8 cellular contexts compared by ENCODE assay signal in genomic region chr4:6199344-6199921, GRCh38. TPM values are rescaled to one million over a fixed set of nuclear protein-coding genes. Genes with fewer than 3 reads are reported as not detected.
DNase-seq lines count a peak whose midpoint lies in the region; TF ChIP-seq lines count a peak whose summit lies in the region.

No MANE protein-coding gene starts in this region.

- peak overlapping the region; percentile 53 for H3K4me3 Mint-ChIP-seq in chondrocyte (ENCODE audit: unreplicated experiment)

- peaks cover 13% of the 10 kb centered on the region for H3K4me1 ChIP-seq in OCI-LY7 (ENCODE audit: insufficient read depth, low read length, poor library complexity, severe bottlenecking)
- peaks cover 3% of the 10 kb centered on the region for H3K4me1 ChIP-seq in rectal smooth muscle tissue (ENCODE audit: control insufficient read depth, insufficient read depth, low read length)

- no peak overlapping the region for H2AFZ ChIP-seq in OCI-LY7 (ENCODE audit: low read length)

- H3K27ac Mint-ChIP-seq in chondrocyte (ENCODE audit: unreplicated experiment) = no peak overlapping the region

- peaks cover 4% of the 10 kb centered on the region for H3K4me1 Mint-ChIP-seq in chondrocyte (ENCODE audit: low read depth)

- no peaks in the 10 kb centered on the region for H3K79me2 ChIP-seq in OCI-LY7 (ENCODE audit: insufficient read depth, low read depth, low read length)

- DNase-seq in GM06990 (ENCODE audit: extremely low read depth, insufficient read length) (peak; percentile 50), OCI-LY7 (ENCODE audit: low spot score) (no peak), chondrocyte (ENCODE audit: low spot score) (no peak), islet precursor cell (no peak), HT-29 (ENCODE audit: low spot score) (no peak), NCI-H2171 (lab: John Stamatoyannopoulos, UW) (no peak), erythroblast (lab: John Stamatoyannopoulos, UW) (no peak)

- H3K9ac ChIP-seq in rectal smooth muscle tissue (ENCODE audit: low read length) = no peak overlapping the region

- no peaks in the 10 kb centered on the region for H3K9me3 ChIP-seq in OCI-LY7 (ENCODE audit: low read length)

- H3K27me3 Mint-ChIP-seq in chondrocyte (ENCODE audit: low read depth) = peaks cover 60% of the 10 kb centered on the region

- BruUV-seq in OCI-LY7 (replicated peaks; lab: Mats Ljungman, UMichigan) = no TSS peak

- TF ChIP-seq CTCF in GM06990 (IDR thresholded peaks at IDR 0.05; ENCODE audit: insufficient read depth, low read length, poor library complexity, severe bottlenecking) (no peak), OCI-LY7 (conservative IDR thresholded peaks at IDR 0.05; ENCODE audit: low read length) (no peak), chondrocyte (IDR thresholded peaks at IDR 0.05) (no peak)

- H3K4me2 ChIP-seq in OCI-LY7 (ENCODE audit: low read length) = peak overlapping the region; percentile 88

- H3K27me3 ChIP-seq in GM06990 (replicated peaks; ENCODE audit: control insufficient read depth, insufficient read depth, low read length) = no peaks in the 10 kb centered on the region; the same call in 1 of the 2 replicates
- H3K27me3 ChIP-seq in rectal smooth muscle tissue (ENCODE audit: control insufficient read depth, insufficient read depth, low read length) = peaks cover 12% of the 10 kb centered on the region

- H3K27ac ChIP-seq in OCI-LY7 (ENCODE audit: low read depth, low read length, poor library complexity, severe bottlenecking) (no peak overlapping the region), rectal smooth muscle tissue (ENCODE audit: low read depth, low read length) (no peak overlapping the region)

- H3K4me3 ChIP-seq in GM06990 (replicated peaks; ENCODE audit: low read depth, low read length) (peak overlapping the region; percentile 57), OCI-LY7 (ENCODE audit: low read depth, low read length, poor library complexity, severe bottlenecking) (peak overlapping the region; percentile 83), rectal smooth muscle tissue (ENCODE audit: low read length) (peak overlapping the region; percentile 43)

- CTCF ChIA-PET in OCI-LY7 (lab: Charles Lee; ENCODE audit: unreplicated experiment) = no interaction called here

- H3K36me3 ChIP-seq in GM06990 (ENCODE audit: control insufficient read depth, insufficient read depth, low read length) (no peaks in the 10 kb centered on the region), OCI-LY7 (ENCODE audit: insufficient read depth, low read length) (no peaks in the 10 kb centered on the region), rectal smooth muscle tissue (ENCODE audit: control insufficient read depth, insufficient read depth, low read length) (no peaks in the 10 kb centered on the region)

- peaks cover 7% of the 10 kb centered on the region for H3K9me3 Mint-ChIP-seq in chondrocyte (ENCODE audit: low read depth)

- H3K36me3 Mint-ChIP-seq in chondrocyte (ENCODE audit: low read depth) = peaks cover 2% of the 10 kb centered on the region

- intact Hi-C loops in OCI-LY7 (cut with micrococcal nuclease; ENCODE audit: unreplicated experiment) = no loop called here

- no peak for TF ChIP-seq POLR2A in erythroblast (IDR thresholded peaks at IDR 0.05; ENCODE audit: low read length)

- H3K9me2 ChIP-seq in OCI-LY7 (ENCODE audit: insufficient read depth, low read length) = no peaks in the 10 kb centered on the region

- POLR2A ChIA-PET in OCI-LY7 (lab: Charles Lee) = no interaction called here

- no peaks in the 10 kb centered on the region for H4K20me1 ChIP-seq in OCI-LY7 (ENCODE audit: insufficient read depth, low read length)

RNA-seq across cellular contexts. Expression of gene JAKMIP1, which starts 0.9 kb away (rescaled TPM):
- 5.1 and 6.0 TPM in 2 replicates for total RNA-seq in OCI-LY7 (2014; rRNA removed; shearing (Covaris generic))
- total RNA-seq in OCI-LY7 (2022) = 4.0 and 4.6 TPM in 2 replicates
- total RNA-seq in chondrocyte = 0.10 TPM in 1 of 3 replicates, not detected in the others
- total RNA-seq in HT-29 (2014; rRNA removed; shearing (Covaris generic)) = not detected in 2 replicates
